ENCODE assay signal across 1 cellular context in the genomic region with DNA sequence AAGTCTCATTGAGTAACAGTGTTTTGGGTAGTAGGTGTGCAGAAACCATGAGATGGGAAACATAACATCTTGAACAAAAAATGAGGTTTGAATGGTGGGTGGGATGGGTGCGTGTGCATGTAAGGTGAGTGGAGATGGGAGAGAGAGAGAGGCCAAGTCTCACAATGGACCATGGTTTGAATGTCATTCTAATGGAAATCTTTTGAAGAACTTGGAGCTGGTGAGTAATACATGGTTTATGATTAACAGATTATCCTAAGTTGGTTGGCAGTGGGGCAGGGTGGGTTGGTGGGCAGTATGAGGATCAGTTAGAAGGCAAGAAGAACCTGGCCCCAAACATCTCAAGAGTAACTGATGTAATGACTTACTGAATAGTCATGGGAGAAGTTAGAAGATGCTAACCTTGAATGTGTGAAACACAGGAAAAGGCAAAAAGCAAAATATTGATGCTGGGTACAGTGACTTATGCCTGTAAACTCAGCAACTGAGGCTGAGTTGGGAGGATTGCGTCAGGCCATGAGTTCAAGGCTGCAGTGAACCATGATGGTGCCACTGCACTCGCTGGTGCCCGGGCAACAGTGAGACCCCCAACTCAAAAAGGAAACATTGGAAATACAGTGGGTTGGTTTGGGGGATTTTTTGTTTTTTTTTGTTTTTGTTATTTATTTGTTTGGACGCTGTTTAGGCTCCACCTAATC.
A peak's percentile ranks its signal among the peaks of the same experiment; 100 is the strongest.
TF ChIP-seq lines count a peak whose summit lies in the region.

No MANE protein-coding gene starts in this region.

TF ChIP-seq in A549, 52 proteins besides CTCF, POLR2A, EP300 and RAD21:
- TF ChIP-seq, protein P1, sequence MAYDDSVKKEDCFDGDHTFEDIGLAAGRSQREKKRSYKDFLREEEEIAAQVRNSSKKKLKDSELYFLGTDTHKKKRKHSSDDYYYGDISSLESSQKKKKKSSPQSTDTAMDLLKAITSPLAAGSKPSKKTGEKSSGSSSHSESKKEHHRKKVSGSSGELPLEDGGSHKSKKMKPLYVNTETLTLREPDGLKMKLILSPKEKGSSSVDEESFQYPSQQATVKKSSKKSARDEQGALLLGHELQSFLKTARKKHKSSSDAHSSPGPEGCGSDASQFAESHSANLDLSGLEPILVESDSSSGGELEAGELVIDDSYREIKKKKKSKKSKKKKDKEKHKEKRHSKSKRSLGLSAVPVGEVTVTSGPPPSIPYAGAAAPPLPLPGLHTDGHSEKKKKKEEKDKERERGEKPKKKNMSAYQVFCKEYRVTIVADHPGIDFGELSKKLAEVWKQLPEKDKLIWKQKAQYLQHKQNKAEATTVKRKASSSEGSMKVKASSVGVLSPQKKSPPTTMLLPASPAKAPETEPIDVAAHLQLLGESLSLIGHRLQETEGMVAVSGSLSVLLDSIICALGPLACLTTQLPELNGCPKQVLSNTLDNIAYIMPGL (CRISPR knock-in tag; IDR thresholded peaks at IDR 0.05; ENCODE audit: borderline replicate concordance), result 0 out of 2 replicates have a peak, but pooled peaks have one; percentile 45
- TF ChIP-seq POLR2AphosphoS2 (conservative IDR thresholded peaks at IDR 0.05; ENCODE audit: low read length) (peak; percentile 88), CEBPB (IDR thresholded peaks at IDR 0.05) (no peak), CBX8 (IDR thresholded peaks at IDR 0.05) (no peak), FOSL2 (IDR thresholded peaks at IDR 0.05) (no peak), FOSL2 (CRISPR knock-in tag; IDR thresholded peaks at IDR 0.05) (no peak)
